13 cellular contexts compared by ENCODE assay signal in genomic region chr15:82966671-82967071, GRCh38. TPM values are rescaled to one million over a fixed set of nuclear protein-coding genes. Genes with fewer than 3 reads are reported as not detected.
DNase-seq lines count a peak whose midpoint lies in the region; ATAC-seq lines count a peak whose summit lies in the region.
"Had no signal": no experiment of that assay in that cellular context is flagged by ENCODE, and none has a peak within 500 bp of the region (broad histone marks: within the 10 kb centered on the region; RNA-seq: fewer than 3 reads in every experiment).

No MANE protein-coding gene starts in this region.

- no peak overlapping the region for H3K4me3 Mint-ChIP-seq in stimulated activated naive CD8-positive, alpha-beta T cell treated with anti-CD3 and anti-CD28 coated beads, Interleukin-15, amount 100 ng/mL, for 72 hours
- H3K4me3 Mint-ChIP-seq: activated naive CD4-positive, alpha-beta T cell treated with anti-CD3 and anti-CD28 coated beads, Interleukin-2, amount 50 U/mL, for 24 hours; B cell had no signal

- DNase-seq in stimulated activated CD4-positive, alpha-beta T cell treated with anti-CD3 and anti-CD28 coated beads, Interleukin-15, amount 100 ng/mL, for 24 hours, result peak; percentile 19
- DNase-seq in stimulated activated CD4-positive, alpha-beta T cell treated with anti-CD3 and anti-CD28 coated beads, Interleukin-12 subunit alpha, Interleukin-12 subunit beta, amount 100 ng/mL, for 4 hours, result no peak
- DNase-seq in stimulated activated naive CD8-positive, alpha-beta T cell treated with anti-CD3 and anti-CD28 coated beads, Interleukin-15, amount 100 ng/mL, for 72 hours, result peak; percentile 17 to 66
- no peak for DNase-seq in glomerular visceral epithelial cell (ENCODE audit: extremely low spot score)
- DNase-seq in NAMALWA (ENCODE audit: low spot score), result no peak
- no peak for DNase-seq in A172 (ENCODE audit: low spot score)
- DNase-seq: effector CD4-positive, alpha-beta T cell; NCI-H526 had no signal

- ATAC-seq in HG02678 (IDR thresholded peaks at IDR 0.05; ENCODE audit: unreplicated experiment) (peak; percentile 87), HG03565 (IDR thresholded peaks at IDR 0.05; ENCODE audit: unreplicated experiment) (peak; percentile 86)
- peak; percentile 96 for ATAC-seq in stimulated activated naive CD8-positive, alpha-beta T cell treated with anti-CD3 and anti-CD28 coated beads, Interleukin-15, amount 100 ng/mL, for 72 hours
- ATAC-seq: HepG2 had no signal

- peak overlapping the region in 1 of 2 donors; percentile 30 for H3K27ac Mint-ChIP-seq in stimulated activated naive CD8-positive, alpha-beta T cell treated with anti-CD3 and anti-CD28 coated beads, Interleukin-15, amount 100 ng/mL, for 72 hours
- H3K27ac Mint-ChIP-seq: B cell had no signal

- no peaks in the 10 kb centered on the region for H3K9me3 Mint-ChIP-seq in stimulated activated naive CD8-positive, alpha-beta T cell treated with anti-CD3 and anti-CD28 coated beads, Interleukin-15, amount 100 ng/mL, for 72 hours
- H3K9me3 Mint-ChIP-seq: activated naive CD4-positive, alpha-beta T cell treated with anti-CD3 and anti-CD28 coated beads, Interleukin-2, amount 50 U/mL, for 24 hours had no signal

- H3K4me1 Mint-ChIP-seq in stimulated activated naive CD8-positive, alpha-beta T cell treated with anti-CD3 and anti-CD28 coated beads, Interleukin-15, amount 100 ng/mL, for 72 hours, result peaks cover 17% of the 10 kb centered on the region
- H3K4me1 Mint-ChIP-seq: B cell had no signal

- H3K27me3 Mint-ChIP-seq in stimulated activated naive CD8-positive, alpha-beta T cell treated with anti-CD3 and anti-CD28 coated beads, Interleukin-15, amount 100 ng/mL, for 72 hours, result no peaks in the 10 kb centered on the region
- H3K27me3 Mint-ChIP-seq: activated naive CD4-positive, alpha-beta T cell treated with anti-CD3 and anti-CD28 coated beads, Interleukin-2, amount 50 U/mL, for 24 hours; B cell had no signal

RNA-seq across cellular contexts. Expression of gene HOMER2, which starts 14.2 kb away (rescaled TPM):
- total RNA-seq in A172 (2014; rRNA removed; shearing (Covaris generic)), result 26.7 and 34.1 TPM in 2 replicates

RNA-seq across cellular contexts. Expression of gene RAMAC, which starts 19.3 kb away (rescaled TPM):
- total RNA-seq in A172 (2014; rRNA removed; shearing (Covaris generic)), result 43.0 and 46.2 TPM in 2 replicates

RNA-seq across cellular contexts. Expression of gene C15orf40, which starts 44.8 kb away (rescaled TPM):
- 11.7 and 15.7 TPM in 2 replicates for total RNA-seq in A172 (2014; rRNA removed; shearing (Covaris generic))

Comparison
In these comparisons a context has a peak if more than half of its experiments do, and no peak if none do; other contexts are left out.
1. DNase-seq: peak in stimulated activated CD4-positive, alpha-beta T cell treated with anti-CD3 and anti-CD28 coated beads, Interleukin-15, amount 100 ng/mL, for 24 hours (single experiment) and stimulated activated naive CD8-positive, alpha-beta T cell treated with anti-CD3 and anti-CD28 coated beads, Interleukin-15, amount 100 ng/mL, for 72 hours (2 of 2); none in stimulated activated CD4-positive, alpha-beta T cell treated with anti-CD3 and anti-CD28 coated beads, Interleukin-12 subunit alpha, Interleukin-12 subunit beta, amount 100 ng/mL, for 4 hours (single experiment), glomerular visceral epithelial cell (single experiment), NAMALWA (single experiment) and A172 (single experiment).
2. Peak in every context shown above with its lines, with median percentiles within 50 percentile points of each other: ATAC-seq.